Comparison of ENCODE assay signal across 2 cellular contexts in the genomic region with DNA sequence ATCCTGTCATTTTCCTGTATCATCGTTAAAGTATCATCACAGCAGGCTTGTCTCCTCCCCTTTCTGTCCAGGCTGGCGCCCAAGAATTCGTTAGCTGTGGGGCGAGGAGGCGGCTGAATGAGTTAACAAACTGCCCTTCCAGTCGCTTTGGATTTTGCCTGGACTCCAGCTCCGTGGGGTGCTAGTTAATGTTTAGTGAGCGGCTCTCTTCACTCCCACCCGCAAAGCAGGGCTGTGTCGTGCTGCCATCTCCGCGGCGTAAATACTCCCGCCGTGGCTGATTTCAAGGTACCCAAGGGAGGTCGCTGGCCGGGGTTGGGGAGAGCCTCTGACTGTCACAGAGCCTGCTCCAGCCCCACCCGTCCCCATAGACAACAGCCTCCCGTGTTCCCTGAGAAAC.
TF ChIP-seq lines count a peak whose summit lies in the region.

No MANE protein-coding gene starts in this region.

TF ChIP-seq in GM23338, 12 proteins besides CTCF, POLR2A, EP300 and RAD21:
- TF ChIP-seq CREB1 (CRISPR knock-in tag; IDR thresholded peaks at IDR 0.05; ENCODE audit: low read depth) (no peak), STAT1 (IDR thresholded peaks at IDR 0.05; ENCODE audit: unreplicated experiment) (no peak), REST (IDR thresholded peaks at IDR 0.05; ENCODE audit: unreplicated experiment) (no peak)

TF ChIP-seq in K562, 482 proteins besides CTCF, POLR2A, EP300 and RAD21:
- peak; percentile 57 for TF ChIP-seq ZBTB33 (CRISPR knock-in tag; IDR thresholded peaks at IDR 0.05)
- TF ChIP-seq, protein P1, sequence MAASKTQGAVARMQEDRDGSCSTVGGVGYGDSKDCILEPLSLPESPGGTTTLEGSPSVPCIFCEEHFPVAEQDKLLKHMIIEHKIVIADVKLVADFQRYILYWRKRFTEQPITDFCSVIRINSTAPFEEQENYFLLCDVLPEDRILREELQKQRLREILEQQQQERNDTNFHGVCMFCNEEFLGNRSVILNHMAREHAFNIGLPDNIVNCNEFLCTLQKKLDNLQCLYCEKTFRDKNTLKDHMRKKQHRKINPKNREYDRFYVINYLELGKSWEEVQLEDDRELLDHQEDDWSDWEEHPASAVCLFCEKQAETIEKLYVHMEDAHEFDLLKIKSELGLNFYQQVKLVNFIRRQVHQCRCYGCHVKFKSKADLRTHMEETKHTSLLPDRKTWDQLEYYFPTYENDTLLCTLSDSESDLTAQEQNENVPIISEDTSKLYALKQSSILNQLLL (CRISPR knock-in tag; IDR thresholded peaks at IDR 0.05; ENCODE audit: borderline replicate concordance) = no peak
TF ChIP-seq in K562: peak in this region for 1.
